35 cellular contexts compared by ENCODE assay signal in the genomic region with DNA sequence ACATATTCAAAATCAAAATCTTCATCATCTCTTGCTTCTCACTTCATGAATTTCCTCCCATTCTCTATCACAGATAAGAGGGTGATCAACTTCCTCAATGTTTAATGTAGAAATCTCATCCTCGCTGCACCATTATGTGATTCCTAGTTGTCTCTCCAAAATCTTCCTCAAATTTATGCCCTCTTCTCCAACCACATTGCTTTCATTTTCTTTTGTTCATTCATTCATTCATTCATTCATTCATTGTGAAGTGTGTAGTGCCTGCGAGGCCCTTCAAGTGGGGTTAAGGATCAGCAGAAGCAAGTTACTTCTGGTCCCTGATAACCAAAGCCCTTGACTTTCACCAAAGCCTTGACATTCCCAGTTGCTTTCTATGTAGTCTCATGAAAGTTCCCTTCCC.
"Had no signal": no experiment of that assay in that cellular context is flagged by ENCODE, and none has a peak within 500 bp of the region (broad histone marks: within the 10 kb centered on the region; RNA-seq: fewer than 3 reads in every experiment).

No MANE protein-coding gene starts in this region.

- DNase-seq: Karpas-422, Kasumi-1, MG63, MM.1S, MV-4-11, NCI-H1048, NCI-H1092, NCI-H1092 treated with DMSO at 0.1 percent for 48 hours, NCI-H1105, NCI-H1105 treated with DMSO at 0.1 percent for 48 hours, NCI-H1417, NCI-H1417 treated with DMSO at 0.1 percent for 48 hours, NCI-H1436, NCI-H1436 treated with DMSO at 0.1 percent for 48 hours, NCI-H146, NCI-H1694, NCI-H1694 treated with DMSO at 0.1 percent for 48 hours, NCI-H187, NCI-H187 treated with DMSO at 0.1 percent for 48 hours, NCI-H1930, NCI-H2029, NCI-H2029 treated with DMSO at 0.1 percent for 48 hours, NCI-H2081, NCI-H2081 treated with DMSO at 0.1 percent for 48 hours, NCI-H2107, NCI-H2171, NCI-H2171 treated with DMSO at 0.1 percent for 48 hours, NCI-H2227 treated with DMSO at 0.1 percent for 48 hours, NCI-H226, NCI-H345, NCI-H446, NCI-H446 treated with DMSO at 0.1 percent for 48 hours, NCI-H510A, NCI-H510A treated with DMSO at 0.1 percent for 48 hours, NCI-H524 had no signal

- H3K4me3 ChIP-seq: MG63 had no signal

- H3K9me3 ChIP-seq: MG63 had no signal

- H3K27me3 ChIP-seq: MG63 had no signal

- H3K36me3 ChIP-seq: MG63 had no signal
